14 cellular contexts compared by ENCODE assay signal in the genomic region with DNA sequence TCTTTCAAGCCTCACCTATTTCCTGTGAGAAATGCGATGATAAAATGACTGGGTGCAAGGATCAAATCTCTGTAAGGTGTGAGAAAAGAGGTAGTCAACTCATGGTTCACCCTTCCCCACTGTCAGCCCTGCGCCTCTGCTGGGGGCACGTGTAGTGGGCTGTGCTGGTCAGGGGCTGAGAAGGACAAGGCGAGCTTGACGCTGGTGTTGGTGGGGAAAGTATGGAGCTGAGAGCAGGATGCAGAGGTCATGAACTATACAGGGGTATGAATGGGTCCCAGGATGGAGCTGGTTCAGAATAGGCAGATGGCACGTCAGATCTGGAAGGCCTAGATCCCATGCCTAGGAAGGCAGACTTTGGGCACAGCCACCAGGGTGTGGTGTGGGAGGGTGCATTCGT. TPM values are rescaled to one million over a fixed set of nuclear protein-coding genes. Genes with fewer than 3 reads are reported as not detected.
"Had no signal": no experiment of that assay in that cellular context is flagged by ENCODE, and none has a peak within 500 bp of the region (broad histone marks: within the 10 kb centered on the region; RNA-seq: fewer than 3 reads in every experiment).

No MANE protein-coding gene starts in this region.

- H3K27ac Mint-ChIP-seq: activated T-helper 17 cell treated with anti-CD3 and anti-CD28 coated beads, Interleukin-2, amount 50 U/mL, for 72 hours; stimulated activated naive CD8-positive, alpha-beta T cell treated with anti-CD3 and anti-CD28 coated beads, Interleukin-15, Interleukin-2, amounts not matched to agents 100 ng/mL and 50 ng/mL, for 24 hours had no signal

- H3K9me3 Mint-ChIP-seq: activated CD4-positive, alpha-beta T cell treated with anti-CD3 and anti-CD28 coated beads, Interleukin-2, amount 10 ng/mL, durations not matched to agents 7 days and 5 days; activated T-helper 17 cell treated with anti-CD3 and anti-CD28 coated beads, Interleukin-2, amount 50 U/mL, for 72 hours; stimulated activated naive CD8-positive, alpha-beta T cell treated with anti-CD3 and anti-CD28 coated beads, Interleukin-15, Interleukin-2, amounts not matched to agents 100 ng/mL and 50 ng/mL, for 24 hours had no signal

- DNase-seq: activated CD4-positive, alpha-beta T cell treated with anti-CD3 and anti-CD28 coated beads, Interleukin-2, amount 10 ng/mL, durations not matched to agents 7 days and 5 days; activated naive CD4-positive, alpha-beta T cell treated with Interleukin-2 at 50 U/mL for 16 hours; effector CD4-positive, alpha-beta T cell; SJCRH30; testis had no signal

- H3K27me3 ChIP-seq: colonic mucosa, SJCRH30, testis had no signal

- H3K9me3 ChIP-seq: colonic mucosa, mucosa of descending colon, SJCRH30, testis had no signal

- H3K36me3 Mint-ChIP-seq: naive thymus-derived CD8-positive, alpha-beta T cell had no signal

- H3K4me3 ChIP-seq: cardiac muscle cell, colonic mucosa, mucosa of descending colon, SJCRH30, smooth muscle cell, testis had no signal

- ATAC-seq: activated T-helper 17 cell treated with anti-CD3 and anti-CD28 coated beads, Interleukin-2, amount 50 U/mL, for 72 hours; mucosa of descending colon; naive thymus-derived CD8-positive, alpha-beta T cell had no signal

- H3K4me3 Mint-ChIP-seq: activated CD4-positive, alpha-beta T cell treated with anti-CD3 and anti-CD28 coated beads, Interleukin-2, amount 10 ng/mL, durations not matched to agents 7 days and 5 days; activated T-helper 17 cell treated with anti-CD3 and anti-CD28 coated beads, Interleukin-2, amount 50 U/mL, for 72 hours; naive thymus-derived CD8-positive, alpha-beta T cell; stimulated activated naive CD8-positive, alpha-beta T cell treated with anti-CD3 and anti-CD28 coated beads, Interleukin-15, Interleukin-2, amounts not matched to agents 100 ng/mL and 50 ng/mL, for 24 hours had no signal

- H3K36me3 ChIP-seq: cardiac muscle cell, colonic mucosa, SJCRH30 had no signal

- H3K27me3 Mint-ChIP-seq: activated CD4-positive, alpha-beta T cell treated with anti-CD3 and anti-CD28 coated beads, Interleukin-2, amount 10 ng/mL, durations not matched to agents 7 days and 5 days; activated T-helper 17 cell treated with anti-CD3 and anti-CD28 coated beads, Interleukin-2, amount 50 U/mL, for 72 hours; stimulated activated naive CD8-positive, alpha-beta T cell treated with anti-CD3 and anti-CD28 coated beads, Interleukin-15, Interleukin-2, amounts not matched to agents 100 ng/mL and 50 ng/mL, for 24 hours had no signal

- H3K4me1 ChIP-seq: colonic mucosa, SJCRH30, testis had no signal

- H3K4me1 Mint-ChIP-seq: activated CD4-positive, alpha-beta T cell treated with anti-CD3 and anti-CD28 coated beads, Interleukin-2, amount 10 ng/mL, durations not matched to agents 7 days and 5 days; activated T-helper 17 cell treated with anti-CD3 and anti-CD28 coated beads, Interleukin-2, amount 50 U/mL, for 72 hours; naive thymus-derived CD8-positive, alpha-beta T cell had no signal

- H3K27ac ChIP-seq: cardiac muscle cell, colonic mucosa, SJCRH30, testis had no signal

RNA-seq across cellular contexts. Expression of gene PITX1, which starts 20.6 kb away (rescaled TPM):
- total RNA-seq: activated CD4-positive, alpha-beta T cell treated with anti-CD3 and anti-CD28 coated beads, Interleukin-2, amount 10 ng/mL, durations not matched to agents 7 days and 5 days; activated T-helper 17 cell treated with anti-CD3 and anti-CD28 coated beads, Interleukin-2, amount 50 U/mL, for 72 hours; cardiac muscle cell; lung microvascular endothelial cell; naive thymus-derived CD8-positive, alpha-beta T cell had no signal
- polyA plus RNA-seq: naive thymus-derived CD8-positive, alpha-beta T cell had no signal

RNA-seq across cellular contexts. Expression of gene CATSPER3, which starts 45.7 kb away (rescaled TPM):
- total RNA-seq: cardiac muscle cell, SJCRH30, smooth muscle cell, urinary bladder had no signal
- polyA plus RNA-seq: smooth muscle cell had no signal
